Comparison of ENCODE assay signal across 23 cellular contexts in the genomic region with DNA sequence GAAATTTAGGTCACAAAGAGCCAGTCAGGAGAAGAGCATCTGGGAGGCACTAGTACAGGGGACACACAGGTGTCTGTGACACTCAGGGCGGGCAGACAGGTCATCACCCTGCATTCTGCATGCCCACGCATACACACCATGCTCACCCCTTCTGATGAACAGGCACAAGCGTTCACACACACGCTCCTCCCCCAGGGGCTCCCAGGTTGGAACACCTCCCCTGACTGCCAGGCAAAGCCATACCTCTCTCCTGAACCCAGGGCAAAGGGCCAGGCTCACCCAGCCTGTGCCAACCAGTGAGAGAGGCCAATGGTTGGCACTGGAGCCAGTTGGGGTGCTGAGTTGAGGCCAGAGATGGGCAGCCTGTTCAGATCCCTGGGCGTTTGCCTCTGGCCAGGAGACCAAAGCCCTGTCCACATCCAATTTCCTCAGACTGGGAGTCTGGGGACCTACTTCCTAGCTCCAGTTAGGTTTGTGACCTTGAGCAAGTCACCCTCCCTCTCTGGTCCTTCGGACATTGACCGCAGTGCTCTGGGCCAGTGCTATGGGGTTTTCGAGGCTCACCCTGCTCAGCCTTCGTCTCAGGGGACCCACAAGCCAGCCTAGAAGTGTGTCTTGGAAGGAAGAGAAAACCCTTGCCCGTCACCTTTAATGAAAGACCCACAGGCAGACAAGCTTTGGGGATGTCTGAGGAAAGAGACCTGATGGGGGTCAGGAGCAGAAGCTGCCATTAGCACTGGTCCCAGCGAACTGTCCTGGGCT. TPM values are rescaled to one million over a fixed set of nuclear protein-coding genes. Genes with fewer than 3 reads are reported as not detected.
DNase-seq lines count a peak whose midpoint lies in the region; ATAC-seq and TF ChIP-seq lines count a peak whose summit lies in the region.
"Had no signal": no experiment of that assay in that cellular context is flagged by ENCODE, and none has a peak within 500 bp of the region (broad histone marks: within the 10 kb centered on the region; RNA-seq: fewer than 3 reads in every experiment).

No MANE protein-coding gene starts in this region.

- TF ChIP-seq CTCF in natural killer cell (IDR thresholded peaks at IDR 0.05) (no peak), SK-N-SH (IDR thresholded peaks at IDR 0.05) (no peak), thyroid gland (IDR thresholded peaks at IDR 0.05) (no peak), gastroesophageal sphincter (IDR thresholded peaks at IDR 0.05) (no peak)

- no peak overlapping the region for H3K4me3 Mint-ChIP-seq in natural killer cell treated with Interleukin-12 subunit alpha and Interleukin-12 subunit beta and Interleukin-15 and Interleukin-18, amount 100 ng/mL, for 72 hours
- H3K4me3 Mint-ChIP-seq in natural killer cell = no peak overlapping the region
- H3K4me3 Mint-ChIP-seq: CD14-positive monocyte; naive thymus-derived CD4-positive, alpha-beta T cell had no signal

- TF ChIP-seq POLR2A in thyroid gland (IDR thresholded peaks at IDR 0.05) (no peak), gastroesophageal sphincter (IDR thresholded peaks at IDR 0.05) (no peak)

- H2AFZ ChIP-seq in SK-N-SH (ENCODE audit: low read depth) = no peak overlapping the region

- H3K4me1 Mint-ChIP-seq in natural killer cell treated with Interleukin-12 subunit alpha and Interleukin-12 subunit beta and Interleukin-15 and Interleukin-18, amount 100 ng/mL, for 72 hours (ENCODE audit: low read depth in 2 of 2) = peaks cover 0 to 5% of the 10 kb centered on the region in 2 donors
- peaks cover 0 to 13% of the 10 kb centered on the region in 2 donors for H3K4me1 Mint-ChIP-seq in natural killer cell
- H3K4me1 Mint-ChIP-seq: naive thymus-derived CD4-positive, alpha-beta T cell had no signal

- WGBS in SK-N-SH (ENCODE audit: low lambda C conversion rate) = 80% methylated on average over 5 of the region's 11 CpGs
- WGBS in thyroid gland, 2 donors = 88 to 94% methylated on average over 9 to 11 of the region's 11 CpGs
- WGBS in gastroesophageal sphincter (ENCODE audit: low coverage in 1 of 2), 2 donors = 100% methylated on average over 2 of the region's 11 CpGs; no CpG with 5 or more reads in 1 of the 2 donors

- H3K36me3 Mint-ChIP-seq in natural killer cell treated with Interleukin-12 subunit alpha and Interleukin-12 subunit beta and Interleukin-15 and Interleukin-18, amount 100 ng/mL, for 72 hours = no peaks in the 10 kb centered on the region
- no peaks in the 10 kb centered on the region for H3K36me3 Mint-ChIP-seq in natural killer cell
- H3K36me3 Mint-ChIP-seq: CD14-positive monocyte; naive thymus-derived CD4-positive, alpha-beta T cell had no signal

- no peak overlapping the region for H3K27ac Mint-ChIP-seq in natural killer cell treated with Interleukin-12 subunit alpha and Interleukin-12 subunit beta and Interleukin-15 and Interleukin-18, amount 100 ng/mL, for 72 hours
- no peak overlapping the region for H3K27ac Mint-ChIP-seq in natural killer cell
- H3K27ac Mint-ChIP-seq: naive thymus-derived CD4-positive, alpha-beta T cell had no signal

- no peak for DNase-seq in natural killer cell treated with Interleukin-12 subunit alpha and Interleukin-12 subunit beta and Interleukin-15 and Interleukin-18, amount 100 ng/mL, for 72 hours (ENCODE audit: low spot score)
- no peak for DNase-seq in natural killer cell
- no peak for DNase-seq in SK-N-SH
- DNase-seq in thyroid gland = no peak
- no peak for DNase-seq in GDM1 (lab: John Stamatoyannopoulos, UW)
- DNase-seq: DMS 273 treated with DMSO at 0.1 percent for 48 hours; erythroblast; naive thymus-derived CD4-positive, alpha-beta T cell; NCI-H2081; NCI-H446 treated with DMSO at 0.1 percent for 48 hours had no signal

- H3K36me3 ChIP-seq in duodenal mucosa (ENCODE audit: control insufficient read depth in 1 of 2, insufficient read depth in 2 of 2, low read length in 2 of 2) (no peaks in the 10 kb centered on the region), muscle layer of duodenum (ENCODE audit: control insufficient read depth in 1 of 2, insufficient read depth in 2 of 2, low read length in 2 of 2) (no peaks in the 10 kb centered on the region), SK-N-SH (replicated peaks in 1 of 2; ENCODE audit: control insufficient read depth in 1 of 2, insufficient read depth in 2 of 2, low read length in 1 of 2) (no peaks in the 10 kb centered on the region), thyroid gland (no peaks in the 10 kb centered on the region), gastroesophageal sphincter (no peaks in the 10 kb centered on the region)
- H3K36me3 ChIP-seq: breast epithelium, vagina had no signal

- H3K27me3 Mint-ChIP-seq in natural killer cell treated with Interleukin-12 subunit alpha and Interleukin-12 subunit beta and Interleukin-15 and Interleukin-18, amount 100 ng/mL, for 72 hours = peaks cover 9 to 11% of the 10 kb centered on the region in 2 donors
- H3K27me3 Mint-ChIP-seq in natural killer cell (ENCODE audit: low read depth in 2 of 2) = peaks cover 0 to 10% of the 10 kb centered on the region in 2 donors

- H3K9me3 Mint-ChIP-seq in natural killer cell treated with Interleukin-12 subunit alpha and Interleukin-12 subunit beta and Interleukin-15 and Interleukin-18, amount 100 ng/mL, for 72 hours = no peaks in the 10 kb centered on the region
- no peaks in the 10 kb centered on the region for H3K9me3 Mint-ChIP-seq in natural killer cell
- H3K9me3 Mint-ChIP-seq: naive thymus-derived CD4-positive, alpha-beta T cell had no signal

- no peak for TF ChIP-seq RAD21 in SK-N-SH (IDR thresholded peaks at IDR 0.05; ENCODE audit: low read length)

- H3K4me1 ChIP-seq in duodenal mucosa (ENCODE audit: control insufficient read depth in 1 of 2, insufficient read depth in 2 of 2, low read length in 2 of 2) = peaks cover 60 to 64% of the 10 kb centered on the region in 2 donors
- peaks cover 0 to 6% of the 10 kb centered on the region in 2 donors for H3K4me1 ChIP-seq in muscle layer of duodenum (ENCODE audit: control insufficient read depth in 1 of 2, insufficient read depth in 2 of 2, low read length in 2 of 2)
- peaks cover 0 to 8% of the 10 kb centered on the region in 2 experiments; a peak in 1 of 4 replicates for H3K4me1 ChIP-seq in SK-N-SH (ENCODE audit: control insufficient read depth in 1 of 2, insufficient read depth in 2 of 2, low read depth in 1 of 2, low read length in 1 of 2)
- H3K4me1 ChIP-seq in thyroid gland = peaks cover 0 to 3% of the 10 kb centered on the region in 2 donors
- no peaks in the 10 kb centered on the region for H3K4me1 ChIP-seq in gastroesophageal sphincter
- H3K4me1 ChIP-seq: breast epithelium had no signal

- no peaks in the 10 kb centered on the region for H3K9me2 ChIP-seq in SK-N-SH

- no peaks in the 10 kb centered on the region for H3K79me2 ChIP-seq in SK-N-SH (ENCODE audit: insufficient read depth)

- H3K27me3 ChIP-seq in duodenal mucosa (ENCODE audit: control insufficient read depth in 1 of 2, insufficient read depth in 2 of 2, low read length in 2 of 2) = no peaks in the 10 kb centered on the region
- peaks cover 8% of the 10 kb centered on the region for H3K27me3 ChIP-seq in muscle layer of duodenum (ENCODE audit: low read depth, low read length)
- peaks cover 43% of the 10 kb centered on the region; the same call in 1 of the 2 replicates for H3K27me3 ChIP-seq in SK-N-SH (ENCODE audit: insufficient read depth)
- no peaks in the 10 kb centered on the region for H3K27me3 ChIP-seq in thyroid gland
- H3K27me3 ChIP-seq in gastroesophageal sphincter = peaks cover 38% of the 10 kb centered on the region
- H3K27me3 ChIP-seq: breast epithelium, vagina had no signal

- peak overlapping the region; percentile 13 to 33 for H3K4me3 ChIP-seq in duodenal mucosa (ENCODE audit: low read depth in 1 of 2, low read length in 2 of 2)
- no peak overlapping the region for H3K4me3 ChIP-seq in muscle layer of duodenum (ENCODE audit: low read depth in 1 of 2, low read length in 2 of 2)
- H3K4me3 ChIP-seq in SK-N-SH (ENCODE audit: low read depth in 2 of 2, low read length in 1 of 2) = no peak overlapping the region
- H3K4me3 ChIP-seq in thyroid gland (replicated peaks in 1 of 3) = no peak overlapping the region
- no peak overlapping the region for H3K4me3 ChIP-seq in gastroesophageal sphincter
- H3K4me3 ChIP-seq: breast epithelium, vagina had no signal

- H4K20me1 ChIP-seq in SK-N-SH (ENCODE audit: insufficient read depth) = no peaks in the 10 kb centered on the region

- H3K27ac ChIP-seq in duodenal mucosa (ENCODE audit: low read depth, low read length) (peak overlapping the region; percentile 89), muscle layer of duodenum (ENCODE audit: low read length) (peak overlapping the region; percentile 61), SK-N-SH (ENCODE audit: low read depth in 2 of 2, low read length in 1 of 2) (no peak overlapping the region), thyroid gland (no peak overlapping the region), gastroesophageal sphincter (no peak overlapping the region)
- H3K27ac ChIP-seq: breast epithelium, KMS-11, vagina had no signal

- CTCF ChIA-PET in SK-N-SH (lab: Yijun Ruan, JAX) = interaction anchor here (1.2 to 9.6 kb wide), 6 partner anchors 10 to 150 kb away, joined by 3 to 105 read pairs (median 6); no protein-coding TSS in a partner anchor

- peak overlapping the region; percentile 58 to 61 for H3K9ac ChIP-seq in duodenal mucosa (ENCODE audit: low read depth in 1 of 2, low read length in 2 of 2)
- H3K9ac ChIP-seq in SK-N-SH = no peak overlapping the region
- H3K9ac ChIP-seq: KMS-11 had no signal

- no peak overlapping the region for H3K4me2 ChIP-seq in SK-N-SH
- H3K4me2 ChIP-seq: KMS-11 had no signal

- ATAC-seq in natural killer cell treated with Interleukin-12 subunit alpha and Interleukin-12 subunit beta and Interleukin-15 and Interleukin-18, amount 100 ng/mL, for 72 hours = peak; percentile 1 to 19
- no peak for ATAC-seq in natural killer cell
- ATAC-seq in gastroesophageal sphincter = no peak
- ATAC-seq: naive thymus-derived CD4-positive, alpha-beta T cell; SK-N-SH treated with all-trans-retinoic acid at 6 μM for 48 hours had no signal

- intact Hi-C loops in natural killer cell (cut with micrococcal nuclease) (no loop called here), thyroid gland (cut with DNase I) (no loop called here)

- POLR2A ChIA-PET in SK-N-SH (lab: Yijun Ruan, JAX) = no interaction called here

- H3F3A ChIP-seq in SK-N-SH (replicated peaks; ENCODE audit: insufficient read depth) = no peaks in the 10 kb centered on the region

- TF ChIP-seq EP300 in SK-N-SH (IDR thresholded peaks at IDR 0.05; ENCODE audit: borderline replicate concordance in 1 of 2, low read depth in 1 of 2, low read length in 1 of 2) (no peak), gastroesophageal sphincter (IDR thresholded peaks at IDR 0.05) (no peak)

- no peaks in the 10 kb centered on the region for H3K9me3 ChIP-seq in duodenal mucosa (ENCODE audit: control insufficient read depth in 1 of 2, low read length in 2 of 2)
- no peaks in the 10 kb centered on the region for H3K9me3 ChIP-seq in muscle layer of duodenum (ENCODE audit: control insufficient read depth in 1 of 2, low read length in 2 of 2)
- H3K9me3 ChIP-seq in SK-N-SH = no peaks in the 10 kb centered on the region
- H3K9me3 ChIP-seq in thyroid gland = no peaks in the 10 kb centered on the region
- no peaks in the 10 kb centered on the region for H3K9me3 ChIP-seq in gastroesophageal sphincter
- H3K9me3 ChIP-seq: breast epithelium, vagina had no signal

RNA-seq across cellular contexts. Expression of gene LAD1, which starts 5.8 kb away (rescaled TPM):
- total RNA-seq in natural killer cell treated with Interleukin-12 subunit alpha and Interleukin-12 subunit beta and Interleukin-15 and Interleukin-18, amount 100 ng/mL, for 72 hours = not detected
- total RNA-seq in natural killer cell (under 1 TPM in 1 of 3 donors, not detected in 2; 0.68 TPM), thyroid gland (1 to 10 TPM; 2.9 to 7.4 (median 5.1) TPM), gastroesophageal sphincter (10 to 100 TPM in 1 of 4 donors, 1 to 10 TPM in 3; 1.2 to 24.1 (median 1.9) TPM)
- polyA plus RNA-seq in SK-N-SH (2012; rRNA removed) = 0.03 TPM in 1 of 2 replicates, not detected in the other
- 0.04 and 0.09 TPM in 2 replicates for polyA plus RNA-seq in SK-N-SH (2012; cell fraction: cytosol; rRNA removed)
- 0.05 and 0.19 TPM in 2 replicates for polyA plus RNA-seq in SK-N-SH (2012; cell fraction: nucleus; rRNA removed)
- total RNA-seq: A673, dermis microvascular lymphatic vessel endothelial cell, frontal cortex, RPMI7951 had no signal
- polyA plus RNA-seq: CD14-positive monocyte; naive thymus-derived CD4-positive, alpha-beta T cell had no signal

RNA-seq across cellular contexts. Expression of gene TNNI1, which starts 16.6 kb away (rescaled TPM):
- total RNA-seq in natural killer cell treated with Interleukin-12 subunit alpha and Interleukin-12 subunit beta and Interleukin-15 and Interleukin-18, amount 100 ng/mL, for 72 hours = not detected
- under 1 TPM in 1 of 3 donors, not detected in 2; 0.08 TPM for total RNA-seq in natural killer cell
- polyA plus RNA-seq in SK-N-SH (2012; rRNA removed) = 0.11 TPM in 1 of 2 replicates, not detected in the other
- polyA plus RNA-seq in SK-N-SH (2012; cell fraction: cytosol; rRNA removed) = 0.03 and 0.25 TPM in 2 replicates
- 0.15 and 0.17 TPM in 2 replicates for polyA plus RNA-seq in SK-N-SH (2012; cell fraction: nucleus; rRNA removed)
- not detected for total RNA-seq in thyroid gland
- total RNA-seq in gastroesophageal sphincter = not detected
- total RNA-seq: A673; dermis microvascular lymphatic vessel endothelial cell; lower leg skin; naive thymus-derived CD4-positive, alpha-beta T cell; vagina had no signal
- polyA plus RNA-seq: CD14-positive monocyte; naive thymus-derived CD4-positive, alpha-beta T cell had no signal

RNA-seq across cellular contexts. Expression of gene TNNT2, which starts 27.4 kb away (rescaled TPM):
- not detected for total RNA-seq in natural killer cell treated with Interleukin-12 subunit alpha and Interleukin-12 subunit beta and Interleukin-15 and Interleukin-18, amount 100 ng/mL, for 72 hours
- total RNA-seq in natural killer cell (not detected), thyroid gland (under 1 TPM in 1 of 4 donors, not detected in 3; 0.24 TPM), gastroesophageal sphincter (under 1 TPM in 3 of 4 donors, not detected in 1; 0.47 to 0.94 (median 0.81) TPM)
- 0.33 and 0.57 TPM in 2 replicates for polyA plus RNA-seq in SK-N-SH (2012; rRNA removed)
- 0.33 and 0.38 TPM in 2 replicates for polyA plus RNA-seq in SK-N-SH (2012; cell fraction: cytosol; rRNA removed)
- polyA plus RNA-seq in SK-N-SH (2012; cell fraction: nucleus; rRNA removed) = 0.50 and 0.81 TPM in 2 replicates
- total RNA-seq: dermis microvascular lymphatic vessel endothelial cell; frontal cortex; naive thymus-derived CD4-positive, alpha-beta T cell; RPMI7951 had no signal
- polyA plus RNA-seq: CD14-positive monocyte; naive thymus-derived CD4-positive, alpha-beta T cell had no signal

Comparison
In these comparisons a context has a peak if more than half of its experiments do, and no peak if none do; other contexts are left out.
1. ATAC-seq: peak in natural killer cell treated with Interleukin-12 subunit alpha and Interleukin-12 subunit beta and Interleukin-15 and Interleukin-18, amount 100 ng/mL, for 72 hours (2 of 2); none in natural killer cell (0 of 3) and gastroesophageal sphincter (single experiment).
2. H3K27ac ChIP-seq: peak in duodenal mucosa (single experiment) and muscle layer of duodenum (single experiment); none in SK-N-SH (0 of 2), thyroid gland (0 of 3) and gastroesophageal sphincter (0 of 4).
3. H3K4me3 ChIP-seq: peak in duodenal mucosa (2 of 2); none in muscle layer of duodenum (0 of 2), SK-N-SH (0 of 2), thyroid gland (0 of 3) and gastroesophageal sphincter (0 of 2).